In the genomic region with DNA sequence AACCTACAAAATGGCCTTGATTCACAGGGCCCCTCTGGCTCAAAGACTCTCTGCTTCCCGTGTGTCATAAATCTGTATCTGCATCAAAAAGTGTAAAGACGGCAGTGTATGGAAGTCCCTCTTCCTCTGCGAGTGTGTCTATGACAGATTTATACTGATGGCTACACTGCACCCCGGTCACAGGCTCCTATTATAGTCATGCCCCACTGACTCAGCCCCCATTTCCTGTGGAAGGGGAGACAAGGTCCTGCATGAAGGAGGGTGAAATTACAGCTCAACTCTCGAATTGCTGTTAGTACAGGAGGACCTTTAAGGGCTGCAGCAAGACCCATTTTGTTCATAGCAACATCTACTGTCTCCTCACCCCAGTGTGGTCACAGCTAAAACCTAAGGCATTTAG, we compare ENCODE assay signal across 9 cellular contexts.
A peak's percentile ranks its signal among the peaks of the same experiment; 100 is the strongest.
DNase-seq lines count a peak whose midpoint lies in the region; ATAC-seq, FAIRE-seq and TF ChIP-seq lines count a peak whose summit lies in the region.
"Had no signal": no experiment of that assay in that cellular context is flagged by ENCODE, and none has a peak within 500 bp of the region (broad histone marks: within the 10 kb centered on the region; RNA-seq: fewer than 3 reads in every experiment).

No MANE protein-coding gene starts in this region.

- H3K27me3 Mint-ChIP-seq in neural progenitor cell (ENCODE audit: insufficient read depth, low read depth) = peaks cover 2% of the 10 kb centered on the region

- no peak overlapping the region for H2BK12ac ChIP-seq in H1 (ENCODE audit: low read depth, low read length)

- H3K4me3 ChIP-seq in H1 (ENCODE audit: extremely low read depth in 1 of 4, insufficient read depth in 2 of 4, low read depth in 3 of 4, low read length in 4 of 4) (no peak overlapping the region), neural progenitor cell (no peak overlapping the region)

- ATAC-seq in HG02623 (IDR thresholded peaks at IDR 0.05; ENCODE audit: unreplicated experiment) (no peak), GM21528 (IDR thresholded peaks at IDR 0.05; ENCODE audit: low FRiP score, unreplicated experiment) (no peak), GM21825 (IDR thresholded peaks at IDR 0.05; ENCODE audit: unreplicated experiment) (no peak)

- H3K27me3 ChIP-seq in H1 (replicated peaks in 1 of 4; ENCODE audit: control insufficient read depth in 3 of 4, extremely low read depth in 1 of 4, insufficient read depth in 3 of 4, low read length in 3 of 4) = no peaks in the 10 kb centered on the region
- H3K27me3 ChIP-seq in neural progenitor cell = no peaks in the 10 kb centered on the region

- H3K56ac ChIP-seq in H1 (replicated peaks; ENCODE audit: insufficient read length, low read depth, low read length) = no peak overlapping the region

- no peak overlapping the region for H4K91ac ChIP-seq in H1 (replicated peaks; ENCODE audit: insufficient read length, low read length)

- no peak overlapping the region for H3K23ac ChIP-seq in H1 (ENCODE audit: insufficient read length)

- H3K4me1 ChIP-seq in H1 (replicated peaks in 1 of 4; ENCODE audit: control insufficient read depth in 3 of 4, insufficient read depth in 4 of 4, low read length in 3 of 4) (peaks cover 0 to 52% (median 30%) of the 10 kb centered on the region in 4 experiments), neural progenitor cell (peaks cover 67% of the 10 kb centered on the region)

- no peak overlapping the region for H3K14ac ChIP-seq in H1 (ENCODE audit: insufficient read length)

- H3K4me2 ChIP-seq in H1 (ENCODE audit: insufficient read depth in 1 of 2, low read depth in 2 of 2, low read length in 2 of 2) (no peak overlapping the region; a peak in 1 of 4 replicates), neural progenitor cell (peak overlapping the region; percentile 16)

- no peak for TF ChIP-seq POLR2A in H1 (IDR thresholded peaks at IDR 0.05; ENCODE audit: control extremely low read depth in 1 of 2, low read depth in 2 of 2, low read length in 2 of 2)

- H3K79me1 ChIP-seq in H1 (ENCODE audit: low read depth, low read length) = peaks cover 2% of the 10 kb centered on the region; the same call in 1 of the 2 replicates

- H2AFZ ChIP-seq in H1 (ENCODE audit: low read length) (no peak overlapping the region), neural progenitor cell (replicated peaks) (no peak overlapping the region)

- no peak overlapping the region; the same call in 1 of the 2 replicates for H3K18ac ChIP-seq in H1 (ENCODE audit: extremely low read depth, low read length)

- no peak overlapping the region for H4K5ac ChIP-seq in H1 (ENCODE audit: insufficient read length, low read depth, low read length)

- H3K79me2 ChIP-seq in H1 (ENCODE audit: control insufficient read depth in 1 of 2, insufficient read depth in 2 of 2, low read length in 2 of 2) (peaks cover 0 to 22% of the 10 kb centered on the region in 2 experiments; a peak in 2 of 4 replicates), neural progenitor cell (ENCODE audit: low read depth) (peaks cover 54% of the 10 kb centered on the region)

- no peak for TF ChIP-seq EP300 in H1 (IDR thresholded peaks at IDR 0.05; ENCODE audit: borderline replicate concordance in 1 of 2, low read depth in 2 of 2, low read length in 2 of 2)

- 0 out of 2 replicates have a peak overlapping the region, but pooled peaks have one; percentile 1 for H2BK5ac ChIP-seq in H1 (ENCODE audit: low read depth, low read length)

- no peaks in the 10 kb centered on the region for H3K23me2 ChIP-seq in H1 (ENCODE audit: low read depth, low read length)

- no peak overlapping the region for H2AK5ac ChIP-seq in H1 (ENCODE audit: low read depth, low read length)

- peaks cover 62% of the 10 kb centered on the region for H3K4me1 Mint-ChIP-seq in neural progenitor cell

- H4K8ac ChIP-seq in H1 (ENCODE audit: extremely low read depth, insufficient read depth, low read length) = no peak overlapping the region

- H3K4me3 Mint-ChIP-seq in neural progenitor cell = no peak overlapping the region

- no peak overlapping the region; the same call in 1 of the 2 replicates for H2BK20ac ChIP-seq in H1 (ENCODE audit: low read length)

- H3K9ac ChIP-seq in H1 (replicated peaks in 1 of 4; ENCODE audit: extremely low read depth in 1 of 4, low read depth in 3 of 4, low read length in 3 of 4) (no peak overlapping the region), neural progenitor cell (no peak overlapping the region)

- WGBS in H1 (ENCODE audit: extremely low coverage in 1 of 2, insufficient coverage in 1 of 2, insufficient read length in 1 of 2, insufficient replicate concordance in 2 of 2, low coverage in 1 of 2, low lambda C conversion rate in 2 of 2, missing lambda C conversion rate in 1 of 2), 2 experiments = 78% methylated on average over 5 of the region's 5 CpGs; no CpG with 5 or more reads in 1 of the 2 experiments

- H3K36me3 ChIP-seq in H1 (ENCODE audit: control insufficient read depth in 2 of 4, insufficient read depth in 4 of 4, low read length in 3 of 4) (no peaks in the 10 kb centered on the region; a peak in 1 of 8 replicates), neural progenitor cell (no peaks in the 10 kb centered on the region)

- peak; percentile 98 for DNase-seq in ELR (ENCODE audit: low read depth)
- peak; percentile 55 for DNase-seq in NCI-H226
- no peak for DNase-seq in H1 (ENCODE audit: low read depth in 1 of 2, low spot score in 2 of 2)
- DNase-seq in neural progenitor cell (ENCODE audit: low spot score) = no peak
- no peak for DNase-seq in NCI-H1417 (lab: John Stamatoyannopoulos, UW)

- H4K20me1 ChIP-seq in H1 (replicated peaks in 1 of 2; ENCODE audit: control insufficient read depth in 1 of 2, insufficient read depth in 2 of 2, low read length in 2 of 2) (no peaks in the 10 kb centered on the region), neural progenitor cell (ENCODE audit: low read depth) (no peaks in the 10 kb centered on the region)

- peaks cover 9% of the 10 kb centered on the region for H3K36me3 Mint-ChIP-seq in neural progenitor cell

- no peak overlapping the region for H2BK120ac ChIP-seq in H1 (replicated peaks; ENCODE audit: low read depth, low read length)

- H3F3A ChIP-seq in neural progenitor cell (ENCODE audit: low read depth) = peaks cover 40% of the 10 kb centered on the region

- H3K27ac Mint-ChIP-seq in neural progenitor cell = peak overlapping the region; percentile 19

- POLR2A ChIA-PET in H1 (lab: Charles Lee; ENCODE audit: partially characterized antibody) = interaction anchor here (1.1 to 1.3 kb wide), 2 partner anchors 10 to 14 kb away, joined by 3 read pairs; no protein-coding TSS in a partner anchor

- CTCF ChIA-PET in H1 (lab: Charles Lee; ENCODE audit: partially characterized antibody) = interaction anchor here (0.7 to 1.5 kb wide), 5 partner anchors 8 to 336 kb away, joined by 3 read pairs; no protein-coding TSS in a partner anchor

- no peaks in the 10 kb centered on the region for H3K9me3 ChIP-seq in H1 (ENCODE audit: insufficient read depth in 2 of 2, low read depth in 1 of 2, low read length in 1 of 2)
- H3K9me3 ChIP-seq in neural progenitor cell (ENCODE audit: low read depth) = no peaks in the 10 kb centered on the region

- TF ChIP-seq CTCF in H1 (IDR thresholded peaks at IDR 0.05; ENCODE audit: control extremely low read depth in 1 of 3, insufficient read depth in 1 of 3, low read depth in 1 of 3, low read length in 3 of 3) = no peak
- TF ChIP-seq CTCF in neural progenitor cell (IDR thresholded peaks at IDR 0.05) = no peak

- H2BK15ac ChIP-seq in H1 (ENCODE audit: low read length) = no peak overlapping the region; the same call in 1 of the 2 replicates

- no peaks in the 10 kb centered on the region for H3K9me3 Mint-ChIP-seq in neural progenitor cell

- TF ChIP-seq RAD21 in H1 (IDR thresholded peaks at IDR 0.05 in 1 of 2, conservative IDR thresholded peaks at IDR 0.05 in 1 of 2; ENCODE audit: low read depth in 2 of 2, low read length in 2 of 2) = no peak

- no peak for FAIRE-seq in H1 (lab: Jason Lieb, UNC)
- FAIRE-seq: colon had no signal

- no peak overlapping the region for H3K4ac ChIP-seq in H1 (replicated peaks; ENCODE audit: insufficient read length, low read depth, low read length)

- H3K27ac ChIP-seq in H1 (ENCODE audit: low read depth, low read length) (no peak overlapping the region), neural progenitor cell (peak overlapping the region; percentile 99)

TF ChIP-seq in H1, 55 proteins besides CTCF, POLR2A, EP300 and RAD21 (continues in another document):
- no peak for TF ChIP-seq YY1 (IDR thresholded peaks at IDR 0.05; ENCODE audit: low read depth, low read length)
- TF ChIP-seq KDM1A (IDR thresholded peaks at IDR 0.05; ENCODE audit: borderline replicate concordance, low read length) = no peak

Comparison
In these comparisons a context has a peak if more than half of its experiments do, and no peak if none do; other contexts are left out.
1. DNase-seq: peak in ELR (single experiment) and NCI-H226 (single experiment); none in H1 (0 of 2), neural progenitor cell (single experiment) and NCI-H1417 (0 of 3).